In the genomic region with DNA sequence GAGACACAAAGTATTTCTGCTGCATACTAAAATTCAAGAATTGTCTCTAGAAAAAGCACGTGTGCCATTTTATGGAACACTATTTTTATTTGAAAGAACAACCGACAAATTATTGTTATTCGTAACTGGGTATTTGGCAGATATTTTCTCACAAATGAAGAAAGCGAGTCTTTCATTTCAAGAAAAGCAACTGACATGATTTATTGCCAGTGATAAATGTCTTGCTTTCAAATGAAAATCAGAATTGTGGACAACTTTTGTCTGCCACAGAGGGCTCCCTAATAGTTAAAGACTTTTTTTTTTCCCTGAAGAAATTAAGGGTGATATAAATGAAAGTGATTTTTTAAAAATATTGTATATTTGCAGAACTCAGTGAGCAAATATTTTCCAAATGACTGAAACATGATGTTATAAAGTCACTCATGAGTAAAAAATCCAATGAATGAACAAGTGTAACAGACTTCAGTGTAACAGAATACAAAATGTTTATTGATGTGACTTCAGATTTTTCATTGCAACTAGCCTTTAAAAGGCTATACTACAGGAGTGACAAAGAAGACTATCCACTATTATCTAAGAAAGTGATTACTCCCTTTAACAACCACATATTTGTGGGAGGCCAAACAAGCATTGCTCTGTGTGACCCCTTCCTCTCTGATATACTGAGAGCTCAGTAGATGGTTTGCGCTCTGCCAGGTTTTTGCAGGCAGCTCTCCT, we compare ENCODE assay signal across 21 cellular contexts. TPM values are rescaled to one million over a fixed set of nuclear protein-coding genes. Genes with fewer than 3 reads are reported as not detected.
A peak's percentile ranks its signal among the peaks of the same experiment; 100 is the strongest.
DNase-seq lines count a peak whose midpoint lies in the region; ATAC-seq and TF ChIP-seq lines count a peak whose summit lies in the region.
"Had no signal": no experiment of that assay in that cellular context is flagged by ENCODE, and none has a peak within 500 bp of the region (broad histone marks: within the 10 kb centered on the region; RNA-seq: fewer than 3 reads in every experiment).

No MANE protein-coding gene starts in this region.

- CTCF ChIA-PET in HEK293T (lab: Yijun Ruan, JAX) = no interaction called here

- ATAC-seq in SK-N-SH treated with all-trans-retinoic acid at 6 μM for 48 hours = peak; percentile 39; the same call in 2 of the 3 replicates
- ATAC-seq: GM12878 had no signal

- POLR2A ChIA-PET in HEK293T (lab: Yijun Ruan, JAX) = no interaction called here

- DNase-seq in HEK293T (ENCODE audit: extremely low spot score) (no peak), fibroblast of peridontal ligament (ENCODE audit: extremely low read depth) (peak; percentile 25), pons (ENCODE audit: low spot score) (peak; percentile 18), NCI-H526 treated with DMSO at 0.1 percent for 48 hours (lab: John Stamatoyannopoulos, UW) (no peak), NCI-H1105 (lab: John Stamatoyannopoulos, UW) (no peak), occipital lobe (lab: John Stamatoyannopoulos, UW) (no peak)
- DNase-seq in activated naive CD4-positive, alpha-beta T cell (lab: John Stamatoyannopoulos, UW) = no peak
- DNase-seq: BE2C, DMS79, GOT3, KG1, NCI-H1092 treated with DMSO at 0.1 percent for 48 hours, NCI-H146, NCI-H2029, NCI-H2227 treated with DMSO at 0.1 percent for 48 hours, NCI-H510A treated with DMSO at 0.1 percent for 48 hours, Peyer's patch, SJCRH30 had no signal

TF ChIP-seq in HEK293T, 16 proteins besides CTCF, POLR2A, EP300 and RAD21:
- TF ChIP-seq, protein P1, sequence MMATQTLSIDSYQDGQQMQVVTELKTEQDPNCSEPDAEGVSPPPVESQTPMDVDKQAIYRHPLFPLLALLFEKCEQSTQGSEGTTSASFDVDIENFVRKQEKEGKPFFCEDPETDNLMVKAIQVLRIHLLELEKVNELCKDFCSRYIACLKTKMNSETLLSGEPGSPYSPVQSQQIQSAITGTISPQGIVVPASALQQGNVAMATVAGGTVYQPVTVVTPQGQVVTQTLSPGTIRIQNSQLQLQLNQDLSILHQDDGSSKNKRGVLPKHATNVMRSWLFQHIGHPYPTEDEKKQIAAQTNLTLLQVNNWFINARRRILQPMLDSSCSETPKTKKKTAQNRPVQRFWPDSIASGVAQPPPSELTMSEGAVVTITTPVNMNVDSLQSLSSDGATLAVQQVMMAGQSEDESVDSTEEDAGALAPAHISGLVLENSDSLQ (IDR thresholded peaks at IDR 0.05) = peak; percentile 63
- TF ChIP-seq ELF4 (IDR thresholded peaks at IDR 0.05) = no peak
- no peak for TF ChIP-seq ZNF384 (IDR thresholded peaks at IDR 0.05)
- no peak for TF ChIP-seq LEF1 (IDR thresholded peaks at IDR 0.05; ENCODE audit: borderline replicate concordance)
- TF ChIP-seq FOXK2 (IDR thresholded peaks at IDR 0.05) = no peak

TF ChIP-seq in SK-N-SH treated with all-trans-retinoic acid at 6 μM for 48 hours, 23 proteins besides CTCF, POLR2A, EP300 and RAD21:
- TF ChIP-seq ZFP3 (CRISPR knock-in tag; IDR thresholded peaks at IDR 0.05) (no peak), BACH2 (CRISPR knock-in tag; IDR thresholded peaks at IDR 0.05; ENCODE audit: borderline replicate concordance) (no peak), RARB (CRISPR knock-in tag; IDR thresholded peaks at IDR 0.05) (no peak), ESRRG (CRISPR knock-in tag; IDR thresholded peaks at IDR 0.05) (no peak), OSR1 (CRISPR knock-in tag; IDR thresholded peaks at IDR 0.05) (no peak)
- TF ChIP-seq, protein P2, sequence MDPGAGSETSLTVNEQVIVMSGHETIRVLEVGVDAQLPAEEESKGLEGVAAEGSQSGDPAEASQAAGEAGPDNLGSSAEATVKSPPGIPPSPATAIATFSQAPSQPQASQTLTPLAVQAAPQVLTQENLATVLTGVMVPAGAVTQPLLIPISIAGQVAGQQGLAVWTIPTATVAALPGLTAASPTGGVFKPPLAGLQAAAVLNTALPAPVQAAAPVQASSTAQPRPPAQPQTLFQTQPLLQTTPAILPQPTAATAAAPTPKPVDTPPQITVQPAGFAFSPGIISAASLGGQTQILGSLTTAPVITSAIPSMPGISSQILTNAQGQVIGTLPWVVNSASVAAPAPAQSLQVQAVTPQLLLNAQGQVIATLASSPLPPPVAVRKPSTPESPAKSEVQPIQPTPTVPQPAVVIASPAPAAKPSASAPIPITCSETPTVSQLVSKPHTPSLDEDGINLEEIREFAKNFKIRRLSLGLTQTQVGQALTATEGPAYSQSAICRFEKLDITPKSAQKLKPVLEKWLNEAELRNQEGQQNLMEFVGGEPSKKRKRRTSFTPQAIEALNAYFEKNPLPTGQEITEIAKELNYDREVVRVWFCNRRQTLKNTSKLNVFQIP (CRISPR knock-in tag; IDR thresholded peaks at IDR 0.05; ENCODE audit: borderline replicate concordance, low read depth) = no peak
- TF ChIP-seq, protein P3, sequence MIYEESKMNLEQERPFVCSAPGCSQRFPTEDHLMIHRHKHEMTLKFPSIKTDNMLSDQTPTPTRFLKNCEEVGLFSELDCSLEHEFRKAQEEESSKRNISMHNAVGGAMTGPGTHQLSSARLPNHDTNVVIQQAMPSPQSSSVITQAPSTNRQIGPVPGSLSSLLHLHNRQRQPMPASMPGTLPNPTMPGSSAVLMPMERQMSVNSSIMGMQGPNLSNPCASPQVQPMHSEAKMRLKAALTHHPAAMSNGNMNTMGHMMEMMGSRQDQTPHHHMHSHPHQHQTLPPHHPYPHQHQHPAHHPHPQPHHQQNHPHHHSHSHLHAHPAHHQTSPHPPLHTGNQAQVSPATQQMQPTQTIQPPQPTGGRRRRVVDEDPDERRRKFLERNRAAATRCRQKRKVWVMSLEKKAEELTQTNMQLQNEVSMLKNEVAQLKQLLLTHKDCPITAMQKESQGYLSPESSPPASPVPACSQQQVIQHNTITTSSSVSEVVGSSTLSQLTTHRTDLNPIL (CRISPR knock-in tag; IDR thresholded peaks at IDR 0.05; ENCODE audit: low read depth) = no peak
- TF ChIP-seq, protein P4, sequence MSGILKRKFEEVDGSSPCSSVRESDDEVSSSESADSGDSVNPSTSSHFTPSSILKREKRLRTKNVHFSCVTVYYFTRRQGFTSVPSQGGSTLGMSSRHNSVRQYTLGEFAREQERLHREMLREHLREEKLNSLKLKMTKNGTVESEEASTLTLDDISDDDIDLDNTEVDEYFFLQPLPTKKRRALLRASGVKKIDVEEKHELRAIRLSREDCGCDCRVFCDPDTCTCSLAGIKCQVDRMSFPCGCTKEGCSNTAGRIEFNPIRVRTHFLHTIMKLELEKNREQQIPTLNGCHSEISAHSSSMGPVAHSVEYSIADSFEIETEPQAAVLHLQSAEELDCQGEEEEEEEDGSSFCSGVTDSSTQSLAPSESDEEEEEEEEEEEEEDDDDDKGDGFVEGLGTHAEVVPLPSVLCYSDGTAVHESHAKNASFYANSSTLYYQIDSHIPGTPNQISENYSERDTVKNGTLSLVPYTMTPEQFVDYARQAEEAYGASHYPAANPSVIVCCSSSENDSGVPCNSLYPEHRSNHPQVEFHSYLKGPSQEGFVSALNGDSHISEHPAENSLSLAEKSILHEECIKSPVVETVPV (CRISPR knock-in tag; IDR thresholded peaks at IDR 0.05) = no peak

RNA-seq across cellular contexts. Expression of a gene that starts 49.0 kb away (rescaled TPM):
- total RNA-seq in occipital lobe = 22.9 TPM
- total RNA-seq: A673 had no signal

Comparison
In these comparisons a context has a peak if more than half of its experiments do, and no peak if none do; other contexts are left out.
1. DNase-seq: peak in fibroblast of peridontal ligament (single experiment) and pons (single experiment); none in HEK293T (single experiment), NCI-H526 treated with DMSO at 0.1 percent for 48 hours (single experiment), NCI-H1105 (single experiment), occipital lobe (single experiment) and activated naive CD4-positive, alpha-beta T cell (0 of 4).